In the genomic region with DNA sequence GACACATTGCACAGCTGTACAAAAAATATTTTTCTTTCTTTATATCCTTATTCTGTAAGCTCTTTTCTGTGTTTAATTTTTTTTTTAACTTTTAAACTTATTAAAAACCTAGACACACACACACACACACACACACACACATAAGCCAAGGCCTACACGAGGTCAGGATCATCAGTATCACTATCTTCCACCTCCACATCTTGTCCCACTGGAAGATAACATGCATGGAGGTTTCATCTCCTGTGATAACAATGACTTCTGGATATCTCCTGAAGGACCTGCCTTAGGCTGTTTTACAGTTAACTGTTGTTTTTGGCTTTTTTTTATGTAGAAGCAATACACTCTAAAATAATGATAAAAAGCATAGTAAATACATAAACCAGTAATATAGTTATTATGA, we compare ENCODE assay signal across 1 cellular context.
A peak's percentile ranks its signal among the peaks of the same experiment; 100 is the strongest.
TF ChIP-seq lines count a peak whose summit lies in the region.

No MANE protein-coding gene starts in this region.

TF ChIP-seq in K562, 482 proteins besides CTCF, POLR2A, EP300 and RAD21 (continued from another document):
- no peak for TF ChIP-seq JUN (IDR thresholded peaks at IDR 0.05; ENCODE audit: borderline replicate concordance, low read depth, low read length)
- TF ChIP-seq JUN (CRISPR knock-in tag; IDR thresholded peaks at IDR 0.05; ENCODE audit: borderline replicate concordance) = no peak
- no peak for TF ChIP-seq BACH1 (tag; IDR thresholded peaks at IDR 0.05)
- TF ChIP-seq HLTF (IDR thresholded peaks at IDR 0.05) = peak; percentile 61; the same call in 1 of the 2 replicates
- TF ChIP-seq ZNF24 (IDR thresholded peaks at IDR 0.05) = no peak
- no peak for TF ChIP-seq ZNF707 (CRISPR knock-in tag; conservative IDR thresholded peaks at IDR 0.05)
- peak; percentile 89 for TF ChIP-seq POLR2AphosphoS5 (IDR thresholded peaks at IDR 0.05; ENCODE audit: control insufficient read depth, insufficient read depth, low read depth, low read length)
- no peak for TF ChIP-seq SIN3B (IDR thresholded peaks at IDR 0.05; ENCODE audit: low read depth)
- TF ChIP-seq ZNF766 (CRISPR knock-in tag; conservative IDR thresholded peaks at IDR 0.05) = peak; percentile 88
- TF ChIP-seq, protein P1, sequence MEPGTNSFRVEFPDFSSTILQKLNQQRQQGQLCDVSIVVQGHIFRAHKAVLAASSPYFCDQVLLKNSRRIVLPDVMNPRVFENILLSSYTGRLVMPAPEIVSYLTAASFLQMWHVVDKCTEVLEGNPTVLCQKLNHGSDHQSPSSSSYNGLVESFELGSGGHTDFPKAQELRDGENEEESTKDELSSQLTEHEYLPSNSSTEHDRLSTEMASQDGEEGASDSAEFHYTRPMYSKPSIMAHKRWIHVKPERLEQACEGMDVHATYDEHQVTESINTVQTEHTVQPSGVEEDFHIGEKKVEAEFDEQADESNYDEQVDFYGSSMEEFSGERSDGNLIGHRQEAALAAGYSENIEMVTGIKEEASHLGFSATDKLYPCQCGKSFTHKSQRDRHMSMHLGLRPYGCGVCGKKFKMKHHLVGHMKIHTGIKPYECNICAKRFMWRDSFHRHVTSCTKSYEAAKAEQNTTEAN (CRISPR knock-in tag; IDR thresholded peaks at IDR 0.05) = no peak
- TF ChIP-seq EGR1 (conservative IDR thresholded peaks at IDR 0.05) = peak; percentile 44
- peak; percentile 76 to 91; a peak in 3 of 4 replicates for TF ChIP-seq TRIM24 (IDR thresholded peaks at IDR 0.05)
- no peak for TF ChIP-seq RB1 (IDR thresholded peaks at IDR 0.05; ENCODE audit: low read depth)
- no peak for TF ChIP-seq TBP (optimal IDR thresholded peaks at IDR 0.05; ENCODE audit: low read depth, low read length)
- no peak for TF ChIP-seq CSDE1 (IDR thresholded peaks at IDR 0.05)
- no peak for TF ChIP-seq SRSF3 (IDR thresholded peaks at IDR 0.05; ENCODE audit: insufficient read depth, low read length)
- TF ChIP-seq SAP30 (IDR thresholded peaks at IDR 0.05; ENCODE audit: borderline replicate concordance, insufficient read depth, low read depth, low read length, poor library complexity, severe bottlenecking) = no peak
- TF ChIP-seq, protein P2, sequence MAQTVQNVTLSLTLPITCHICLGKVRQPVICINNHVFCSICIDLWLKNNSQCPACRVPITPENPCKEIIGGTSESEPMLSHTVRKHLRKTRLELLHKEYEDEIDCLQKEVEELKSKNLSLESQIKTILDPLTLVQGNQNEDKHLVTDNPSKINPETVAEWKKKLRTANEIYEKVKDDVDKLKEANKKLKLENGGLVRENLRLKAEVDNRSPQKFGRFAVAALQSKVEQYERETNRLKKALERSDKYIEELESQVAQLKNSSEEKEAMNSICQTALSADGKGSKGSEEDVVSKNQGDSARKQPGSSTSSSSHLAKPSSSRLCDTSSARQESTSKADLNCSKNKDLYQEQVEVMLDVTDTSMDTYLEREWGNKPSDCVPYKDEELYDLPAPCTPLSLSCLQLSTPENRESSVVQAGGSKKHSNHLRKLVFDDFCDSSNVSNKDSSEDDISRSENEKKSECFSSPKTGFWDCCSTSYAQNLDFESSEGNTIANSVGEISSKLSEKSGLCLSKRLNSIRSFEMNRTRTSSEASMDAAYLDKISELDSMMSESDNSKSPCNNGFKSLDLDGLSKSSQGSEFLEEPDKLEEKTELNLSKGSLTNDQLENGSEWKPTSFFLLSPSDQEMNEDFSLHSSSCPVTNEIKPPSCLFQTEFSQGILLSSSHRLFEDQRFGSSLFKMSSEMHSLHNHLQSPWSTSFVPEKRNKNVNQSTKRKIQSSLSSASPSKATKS (CRISPR knock-in tag; IDR thresholded peaks at IDR 0.05) = no peak
- peak; percentile 68; the same call in 1 of the 2 replicates for TF ChIP-seq NCOA1 (IDR thresholded peaks at IDR 0.05; ENCODE audit: low read depth)
- peak; percentile 90 for TF ChIP-seq CCNT2 (IDR thresholded peaks at IDR 0.05; ENCODE audit: borderline replicate concordance, extremely low read depth, insufficient read length, low read depth, low read length)
- peak; percentile 74 for TF ChIP-seq EP400 (IDR thresholded peaks at IDR 0.05)
- TF ChIP-seq MECOM (CRISPR knock-in tag; IDR thresholded peaks at IDR 0.05) = peak; percentile 99
- TF ChIP-seq MNT (conservative IDR thresholded peaks at IDR 0.05) = peak; percentile 82 to 91
- no peak for TF ChIP-seq KDM5B (IDR thresholded peaks at IDR 0.05; ENCODE audit: insufficient replicate concordance, low read depth, low read length)
- TF ChIP-seq TAL1 (IDR thresholded peaks at IDR 0.05) = peak; percentile 94
- no peak for TF ChIP-seq PTBP1 (IDR thresholded peaks at IDR 0.05; ENCODE audit: low read depth, low read length)
- TF ChIP-seq SLC30A9 (CRISPR knock-in tag; IDR thresholded peaks at IDR 0.05) = no peak
- no peak for TF ChIP-seq MTF1 (CRISPR knock-in tag; IDR thresholded peaks at IDR 0.05; ENCODE audit: borderline replicate concordance)
- no peak for TF ChIP-seq PRMT5 (CRISPR knock-in tag; IDR thresholded peaks at IDR 0.05)
- peak; percentile 42 for TF ChIP-seq DACH1 (IDR thresholded peaks at IDR 0.05; ENCODE audit: partially characterized antibody)
- no peak for TF ChIP-seq RBM15 (IDR thresholded peaks at IDR 0.05; ENCODE audit: insufficient read depth, low read length)
- no peak for TF ChIP-seq PCBP2 (IDR thresholded peaks at IDR 0.05; ENCODE audit: low read depth, low read length, poor library complexity, severe bottlenecking)
- TF ChIP-seq CCAR2 (IDR thresholded peaks at IDR 0.05; ENCODE audit: low read depth, low read length) = no peak
- TF ChIP-seq BCL6 (CRISPR knock-in tag; IDR thresholded peaks at IDR 0.05) = no peak
- TF ChIP-seq SMARCA4 (IDR thresholded peaks at IDR 0.05) = peak; percentile 97
- no peak for TF ChIP-seq POLR3A (IDR thresholded peaks at IDR 0.05; ENCODE audit: borderline replicate concordance, extremely low read depth, insufficient read depth, insufficient read length)
- TF ChIP-seq, protein P3, sequence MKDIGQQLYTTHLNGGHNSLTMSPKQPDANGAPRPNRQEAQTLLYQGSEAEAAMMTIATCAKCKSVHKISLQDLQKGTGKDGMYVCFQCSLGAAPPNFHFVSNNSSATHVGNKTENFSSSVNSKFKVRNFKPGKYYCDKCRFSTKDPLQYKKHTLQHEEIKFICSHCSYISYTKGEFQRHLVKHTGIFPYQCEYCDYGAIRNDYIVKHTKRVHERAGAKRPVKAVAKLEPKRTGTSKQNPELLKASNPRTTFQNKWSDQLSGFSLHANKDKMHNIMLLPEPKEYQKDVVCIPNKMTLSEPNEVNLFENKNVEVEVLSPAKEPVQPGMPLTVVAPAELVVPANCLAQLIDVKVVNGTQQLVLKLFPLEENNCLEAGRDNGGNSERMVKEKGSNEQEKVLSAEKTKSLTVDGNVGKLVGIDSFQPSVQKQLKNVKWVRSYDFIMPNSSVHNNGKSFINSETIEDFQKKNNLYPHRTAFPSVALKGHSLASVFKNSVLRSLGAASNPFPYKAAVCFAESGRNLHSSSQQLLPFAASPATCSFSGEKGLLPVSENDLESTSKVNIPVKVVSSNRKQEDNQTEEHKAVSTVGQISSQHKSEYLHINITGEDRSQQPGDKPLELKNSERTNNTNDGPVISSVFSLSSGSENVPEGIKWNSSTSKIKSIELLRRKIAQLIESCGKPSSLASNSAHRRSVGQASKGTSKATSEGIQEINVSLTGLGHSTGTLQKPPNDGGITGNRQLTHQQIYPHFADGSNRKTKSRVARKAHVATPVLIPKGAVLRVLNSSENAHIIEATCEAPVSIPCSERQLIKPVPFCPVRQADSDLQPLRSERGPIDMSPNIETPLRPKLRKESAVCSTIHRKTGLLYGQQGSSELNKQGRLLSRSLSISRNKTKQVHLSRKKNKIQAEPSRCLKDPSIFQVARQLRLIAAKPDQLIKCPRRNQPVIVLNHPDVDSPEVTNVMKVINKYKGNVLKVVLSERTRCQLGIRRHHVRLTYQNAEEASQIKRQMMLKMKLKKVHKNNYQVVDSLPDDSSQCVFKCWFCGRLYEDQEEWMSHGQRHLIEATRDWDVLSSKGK (CRISPR knock-in tag; IDR thresholded peaks at IDR 0.05) = no peak
- TF ChIP-seq SP2 (IDR thresholded peaks at IDR 0.05; ENCODE audit: extremely low read depth, low read depth, low read length, poor library complexity, severe bottlenecking) = no peak
- TF ChIP-seq THRAP3 (IDR thresholded peaks at IDR 0.05; ENCODE audit: borderline replicate concordance) = no peak
- no peak for TF ChIP-seq ZNF282 (CRISPR knock-in tag; IDR thresholded peaks at IDR 0.05)
- TF ChIP-seq ZNF830 (CRISPR knock-in tag; IDR thresholded peaks at IDR 0.05) = no peak
- no peak for TF ChIP-seq ZNF124 (CRISPR knock-in tag; IDR thresholded peaks at IDR 0.05)
- peak; percentile 92 for TF ChIP-seq FOXM1 (IDR thresholded peaks at IDR 0.05; ENCODE audit: low read depth)
- no peak for TF ChIP-seq FOXM1 (CRISPR knock-in tag; IDR thresholded peaks at IDR 0.05; ENCODE audit: low read depth)
- TF ChIP-seq ZNF143 (CRISPR knock-in tag; IDR thresholded peaks at IDR 0.05) = no peak
- peak; percentile 95 for TF ChIP-seq TEAD4 (IDR thresholded peaks at IDR 0.05; ENCODE audit: low read length)
- TF ChIP-seq TEAD4 (CRISPR knock-in tag; IDR thresholded peaks at IDR 0.05; ENCODE audit: borderline replicate concordance) = no peak
- peak in 1 of 2 experiments; percentile 74; a peak in 1 of 4 replicates for TF ChIP-seq ZMIZ1 (IDR thresholded peaks at IDR 0.05; ENCODE audit: low read depth in 2 of 2, low read length in 2 of 2)
- peak; percentile 74 to 88; a peak in 3 of 4 replicates for TF ChIP-seq TBL1XR1 (IDR thresholded peaks at IDR 0.05; ENCODE audit: low read length in 2 of 2)
- no peak for TF ChIP-seq PURB (CRISPR knock-in tag; IDR thresholded peaks at IDR 0.05; ENCODE audit: low read depth)
- no peak for TF ChIP-seq ZNF668 (CRISPR knock-in tag; IDR thresholded peaks at IDR 0.05)
- TF ChIP-seq PHB2 (IDR thresholded peaks at IDR 0.05; ENCODE audit: low read depth) = peak; percentile 83
- peak; percentile 94 for TF ChIP-seq SOX6 (IDR thresholded peaks at IDR 0.05)
- TF ChIP-seq SRSF9 (IDR thresholded peaks at IDR 0.05; ENCODE audit: borderline replicate concordance, low read depth, low read length) = no peak
- TF ChIP-seq TEAD1 (CRISPR knock-in tag; IDR thresholded peaks at IDR 0.05) = peak in 1 of 2 experiments; percentile 54; a peak in 1 of 4 replicates
- TF ChIP-seq, protein P4, sequence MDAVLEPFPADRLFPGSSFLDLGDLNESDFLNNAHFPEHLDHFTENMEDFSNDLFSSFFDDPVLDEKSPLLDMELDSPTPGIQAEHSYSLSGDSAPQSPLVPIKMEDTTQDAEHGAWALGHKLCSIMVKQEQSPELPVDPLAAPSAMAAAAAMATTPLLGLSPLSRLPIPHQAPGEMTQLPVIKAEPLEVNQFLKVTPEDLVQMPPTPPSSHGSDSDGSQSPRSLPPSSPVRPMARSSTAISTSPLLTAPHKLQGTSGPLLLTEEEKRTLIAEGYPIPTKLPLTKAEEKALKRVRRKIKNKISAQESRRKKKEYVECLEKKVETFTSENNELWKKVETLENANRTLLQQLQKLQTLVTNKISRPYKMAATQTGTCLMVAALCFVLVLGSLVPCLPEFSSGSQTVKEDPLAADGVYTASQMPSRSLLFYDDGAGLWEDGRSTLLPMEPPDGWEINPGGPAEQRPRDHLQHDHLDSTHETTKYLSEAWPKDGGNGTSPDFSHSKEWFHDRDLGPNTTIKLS (IDR thresholded peaks at IDR 0.05; ENCODE audit: borderline replicate concordance, low read depth) = no peak
- TF ChIP-seq ESRRA (IDR thresholded peaks at IDR 0.05; ENCODE audit: borderline replicate concordance, low read depth) = no peak; the same call in 1 of the 2 replicates
- peak; percentile 51; the same call in 1 of the 2 replicates for TF ChIP-seq ZNF197 (CRISPR knock-in tag; IDR thresholded peaks at IDR 0.05; ENCODE audit: low read depth)
TF ChIP-seq in K562: peak in this region for 79.
